ENCODE assay signal across 8 cellular contexts in the genomic region with DNA sequence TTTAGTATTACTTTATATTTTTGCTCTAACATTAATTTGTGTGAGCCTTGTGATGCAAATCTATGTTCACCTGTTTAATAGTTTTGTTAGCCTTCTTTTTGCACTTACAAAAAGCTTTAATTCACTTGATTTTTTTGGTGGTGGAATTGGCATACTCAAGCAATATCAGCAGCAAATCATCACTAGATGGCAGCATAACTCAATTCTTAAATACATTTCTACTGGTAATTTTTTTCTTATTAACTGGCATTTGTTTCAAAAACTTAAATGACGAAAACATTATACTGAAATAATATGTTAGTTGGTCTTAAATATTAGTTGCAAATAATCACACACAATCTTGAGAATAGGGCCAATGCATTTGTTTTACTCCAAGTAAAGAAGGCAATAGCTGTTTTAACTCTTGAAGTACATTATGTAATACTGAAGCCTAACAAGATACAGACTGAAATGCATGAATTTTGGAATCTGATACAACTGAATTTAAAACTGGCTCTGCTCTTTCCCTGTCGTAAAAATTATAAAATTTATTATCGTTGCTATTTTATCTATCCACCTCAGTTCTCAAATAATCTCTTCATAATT.
DNase-seq lines count a peak whose midpoint lies in the region; ATAC-seq and TF ChIP-seq lines count a peak whose summit lies in the region.

No MANE protein-coding gene starts in this region.

- H3K36me3 Mint-ChIP-seq in activated CD8-positive, alpha-beta memory T cell treated with anti-CD3 and anti-CD28 coated beads, Interleukin-2, amount 10 ng/mL, durations not matched to agents 7 days and 5 days: no peaks in the 10 kb centered on the region

- in situ Hi-C loops in ACHN (cut with HindIII; ENCODE audit: low pct_ligation_motif_present, low pct_unique_long_range_greater_than_20kb, low sequenced_read_pairs): no loop called here

- H3K4me3 Mint-ChIP-seq in activated CD8-positive, alpha-beta memory T cell treated with anti-CD3 and anti-CD28 coated beads, Interleukin-2, amount 10 ng/mL, durations not matched to agents 7 days and 5 days: no peak overlapping the region

- TF ChIP-seq CTCF in VCaP (conservative IDR thresholded peaks at IDR 0.05): peak; percentile 82

- no peaks in the 10 kb centered on the region for H3K9me3 Mint-ChIP-seq in activated CD8-positive, alpha-beta memory T cell treated with anti-CD3 and anti-CD28 coated beads, Interleukin-2, amount 10 ng/mL, durations not matched to agents 7 days and 5 days (ENCODE audit: low read depth)

- no peak overlapping the region for H3K27ac Mint-ChIP-seq in activated CD8-positive, alpha-beta memory T cell treated with anti-CD3 and anti-CD28 coated beads, Interleukin-2, amount 10 ng/mL, durations not matched to agents 7 days and 5 days

- CTCF ChIA-PET in activated CD8-positive, alpha-beta memory T cell treated with anti-CD3 and anti-CD28 coated beads, Interleukin-2, amount 10 ng/mL, durations not matched to agents 7 days and 5 days (lab: Charles Lee): interaction anchor here (1.1 to 1.3 kb wide), 3 partner anchors 231 to 640 kb away, joined by 3 to 4 read pairs (median 3); no protein-coding TSS in a partner anchor

- H3K27ac ChIP-seq in VCaP: no peak overlapping the region

- ATAC-seq in GM18867 (IDR thresholded peaks at IDR 0.05; ENCODE audit: unreplicated experiment) (peak; percentile 67), GM18873 (IDR thresholded peaks at IDR 0.05; ENCODE audit: low FRiP score, unreplicated experiment) (no peak), HG03097 (IDR thresholded peaks at IDR 0.05; ENCODE audit: low FRiP score, unreplicated experiment) (no peak)
- ATAC-seq in activated CD8-positive, alpha-beta memory T cell treated with anti-CD3 and anti-CD28 coated beads, Interleukin-2, amount 10 ng/mL, durations not matched to agents 7 days and 5 days: no peak

- no peaks in the 10 kb centered on the region for H3K4me1 Mint-ChIP-seq in activated CD8-positive, alpha-beta memory T cell treated with anti-CD3 and anti-CD28 coated beads, Interleukin-2, amount 10 ng/mL, durations not matched to agents 7 days and 5 days

- DNase-seq in ACHN (peak; percentile 77), NCI-H1105 treated with DMSO at 0.1 percent for 48 hours (lab: John Stamatoyannopoulos, UW) (peak; percentile 53), inferior parietal cortex (ENCODE audit: extremely low spot score) (peak; percentile 72)
- DNase-seq in activated CD8-positive, alpha-beta memory T cell treated with anti-CD3 and anti-CD28 coated beads, Interleukin-2, amount 10 ng/mL, durations not matched to agents 7 days and 5 days: no peak

- peaks cover 5% of the 10 kb centered on the region for H3K27me3 Mint-ChIP-seq in activated CD8-positive, alpha-beta memory T cell treated with anti-CD3 and anti-CD28 coated beads, Interleukin-2, amount 10 ng/mL, durations not matched to agents 7 days and 5 days
